1 cellular context compared by ENCODE assay signal in the genomic region with DNA sequence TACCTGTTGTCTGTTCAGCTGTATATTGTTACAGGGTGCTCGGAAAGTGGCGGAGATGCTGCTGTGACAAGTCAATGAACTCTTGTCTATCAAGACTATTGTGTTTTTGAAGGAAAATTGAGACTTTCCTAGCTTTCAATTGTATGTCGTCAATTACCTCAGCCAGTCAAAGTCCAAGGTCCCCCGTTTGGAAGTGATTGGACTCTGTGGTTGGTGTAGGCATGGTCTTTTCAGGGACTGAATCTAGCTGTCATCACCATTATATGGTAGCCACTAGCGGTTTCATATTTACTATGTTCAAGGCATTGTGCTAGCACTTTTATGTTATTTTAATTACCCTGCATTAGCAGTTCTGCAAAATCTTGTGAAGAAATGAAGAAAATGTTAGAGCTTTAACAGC.
A peak's percentile ranks its signal among the peaks of the same experiment; 100 is the strongest.
TF ChIP-seq lines count a peak whose summit lies in the region.

No MANE protein-coding gene starts in this region.

TF ChIP-seq in HepG2, 621 proteins besides CTCF, POLR2A, EP300 and RAD21:
- TF ChIP-seq, protein P1, sequence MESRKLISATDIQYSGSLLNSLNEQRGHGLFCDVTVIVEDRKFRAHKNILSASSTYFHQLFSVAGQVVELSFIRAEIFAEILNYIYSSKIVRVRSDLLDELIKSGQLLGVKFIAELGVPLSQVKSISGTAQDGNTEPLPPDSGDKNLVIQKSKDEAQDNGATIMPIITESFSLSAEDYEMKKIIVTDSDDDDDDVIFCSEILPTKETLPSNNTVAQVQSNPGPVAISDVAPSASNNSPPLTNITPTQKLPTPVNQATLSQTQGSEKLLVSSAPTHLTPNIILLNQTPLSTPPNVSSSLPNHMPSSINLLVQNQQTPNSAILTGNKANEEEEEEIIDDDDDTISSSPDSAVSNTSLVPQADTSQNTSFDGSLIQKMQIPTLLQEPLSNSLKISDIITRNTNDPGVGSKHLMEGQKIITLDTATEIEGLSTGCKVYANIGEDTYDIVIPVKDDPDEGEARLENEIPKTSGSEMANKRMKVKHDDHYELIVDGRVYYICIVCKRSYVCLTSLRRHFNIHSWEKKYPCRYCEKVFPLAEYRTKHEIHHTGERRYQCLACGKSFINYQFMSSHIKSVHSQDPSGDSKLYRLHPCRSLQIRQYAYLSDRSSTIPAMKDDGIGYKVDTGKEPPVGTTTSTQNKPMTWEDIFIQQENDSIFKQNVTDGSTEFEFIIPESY (CRISPR knock-in tag; IDR thresholded peaks at IDR 0.05), result peak; percentile 83
- TF ChIP-seq HNF4A (CRISPR knock-in tag; IDR thresholded peaks at IDR 0.05), result peak; percentile 67
- TF ChIP-seq ZNF205 (CRISPR knock-in tag; IDR thresholded peaks at IDR 0.05), result no peak
- TF ChIP-seq JUN (CRISPR knock-in tag; IDR thresholded peaks at IDR 0.05), result peak; percentile 34; the same call in 1 of the 2 replicates
